8 cellular contexts compared by ENCODE assay signal in genomic region chr12:49336645-49337584, GRCh38. TPM values are rescaled to one million over a fixed set of nuclear protein-coding genes. Genes with fewer than 3 reads are reported as not detected.
DNase-seq lines count a peak whose midpoint lies in the region; ATAC-seq and TF ChIP-seq lines count a peak whose summit lies in the region.

Gene C1QL4 (minus strand): TSS chr12:49337188. CDS start chr12:49336477, 711 bp downstream.

- DNase-seq in A172 (ENCODE audit: low spot score) (peak; percentile 49), RPMI7951 (ENCODE audit: low read depth) (peak; percentile 65), fibroblast of the conjunctiva (ENCODE audit: low read depth) (peak; percentile 41)

- no peaks in the 10 kb centered on the region for H3F3A ChIP-seq in neural cell (ENCODE audit: insufficient read depth, low read length, poor library complexity, severe bottlenecking)

- H3K4me2 ChIP-seq in neural cell (ENCODE audit: low read length): peak within 1 kb of the TSS; percentile 43

- peaks cover 2 to 15% (median 11%) of the 10 kb centered on the region in 3 donors for H3K4me1 Mint-ChIP-seq in IgD-negative memory B cell
- H3K4me1 Mint-ChIP-seq in activated T-helper 17 cell treated with anti-CD3 and anti-CD28 coated beads, Interleukin-2, amount 50 U/mL, for 72 hours: peaks cover 7% of the 10 kb centered on the region
- peaks cover 24% of the 10 kb centered on the region for H3K4me1 Mint-ChIP-seq in stimulated activated naive CD8-positive, alpha-beta T cell treated with anti-CD3 and anti-CD28 coated beads, Interleukin-15, Interleukin-2, amounts not matched to agents 100 ng/mL and 50 ng/mL, for 24 hours (ENCODE audit: low read depth)

- no peaks in the 10 kb centered on the region for H4K20me1 ChIP-seq in neural cell (ENCODE audit: insufficient read depth)

- H3K4me3 Mint-ChIP-seq in IgD-negative memory B cell: peak within 1 kb of the TSS; percentile 22 to 92 (median 67)
- H3K4me3 Mint-ChIP-seq in activated T-helper 17 cell treated with anti-CD3 and anti-CD28 coated beads, Interleukin-2, amount 50 U/mL, for 72 hours: peak within 1 kb of the TSS; percentile 52
- H3K4me3 Mint-ChIP-seq in stimulated activated naive CD8-positive, alpha-beta T cell treated with anti-CD3 and anti-CD28 coated beads, Interleukin-15, Interleukin-2, amounts not matched to agents 100 ng/mL and 50 ng/mL, for 24 hours: peak within 1 kb of the TSS; percentile 44

- H3K36me3 ChIP-seq in neural cell (ENCODE audit: insufficient read depth, low read length): no peaks in the 10 kb centered on the region

- peaks cover 89% of the 10 kb centered on the region for H3K27me3 ChIP-seq in neural cell (ENCODE audit: insufficient read depth, low read depth, low read length)

- TF ChIP-seq EP300 in neural cell (conservative IDR thresholded peaks at IDR 0.05; ENCODE audit: poor library complexity, severe bottlenecking): no peak

- H3K9me3 ChIP-seq in neural cell (ENCODE audit: low read length): no peaks in the 10 kb centered on the region

- H3K27me3 Mint-ChIP-seq in IgD-negative memory B cell: peaks cover 59% of the 10 kb centered on the region
- H3K27me3 Mint-ChIP-seq in activated T-helper 17 cell treated with anti-CD3 and anti-CD28 coated beads, Interleukin-2, amount 50 U/mL, for 72 hours: peaks cover 63% of the 10 kb centered on the region
- H3K27me3 Mint-ChIP-seq in stimulated activated naive CD8-positive, alpha-beta T cell treated with anti-CD3 and anti-CD28 coated beads, Interleukin-15, Interleukin-2, amounts not matched to agents 100 ng/mL and 50 ng/mL, for 24 hours: peaks cover 76% of the 10 kb centered on the region

- peak within 1 kb of the TSS; percentile 25 to 86 (median 84) for H3K27ac Mint-ChIP-seq in IgD-negative memory B cell
- no peak within 1 kb of the TSS for H3K27ac Mint-ChIP-seq in activated T-helper 17 cell treated with anti-CD3 and anti-CD28 coated beads, Interleukin-2, amount 50 U/mL, for 72 hours
- H3K27ac Mint-ChIP-seq in stimulated activated naive CD8-positive, alpha-beta T cell treated with anti-CD3 and anti-CD28 coated beads, Interleukin-15, Interleukin-2, amounts not matched to agents 100 ng/mL and 50 ng/mL, for 24 hours: peak within 1 kb of the TSS; percentile 43

- H3K9me2 ChIP-seq in neural cell (ENCODE audit: insufficient read depth, low read length): no peaks in the 10 kb centered on the region

- peak within 1 kb of the TSS; percentile 14 for H2AFZ ChIP-seq in neural cell (ENCODE audit: low read depth, low read length)

- peak within 1 kb of the TSS; percentile 58 for H3K9ac ChIP-seq in neural cell (ENCODE audit: low read length)

- peak within 1 kb of the TSS; percentile 69 for H3K4me3 ChIP-seq in neural cell (ENCODE audit: low read length)

- peak; percentile 68 for ATAC-seq in GM18511 (IDR thresholded peaks at IDR 0.05; ENCODE audit: unreplicated experiment)
- peak; percentile 79 for ATAC-seq in activated T-helper 17 cell treated with anti-CD3 and anti-CD28 coated beads, Interleukin-2, amount 50 U/mL, for 72 hours (replicated peaks)

- peak within 1 kb of the TSS; percentile 71 for H3K27ac ChIP-seq in neural cell (ENCODE audit: low read length)

- no peaks in the 10 kb centered on the region for H3K9me3 Mint-ChIP-seq in IgD-negative memory B cell
- no peaks in the 10 kb centered on the region for H3K9me3 Mint-ChIP-seq in activated T-helper 17 cell treated with anti-CD3 and anti-CD28 coated beads, Interleukin-2, amount 50 U/mL, for 72 hours
- no peaks in the 10 kb centered on the region for H3K9me3 Mint-ChIP-seq in stimulated activated naive CD8-positive, alpha-beta T cell treated with anti-CD3 and anti-CD28 coated beads, Interleukin-15, Interleukin-2, amounts not matched to agents 100 ng/mL and 50 ng/mL, for 24 hours

- no peaks in the 10 kb centered on the region for H3K79me2 ChIP-seq in neural cell (replicated peaks; ENCODE audit: insufficient read depth, low read length)

- peak; percentile 53 for TF ChIP-seq RAD21 in neural cell (conservative IDR thresholded peaks at IDR 0.05)

- TF ChIP-seq CTCF in neural cell (IDR thresholded peaks at IDR 0.05; ENCODE audit: poor library complexity, severe bottlenecking): peak; percentile 79

- H3K36me3 Mint-ChIP-seq in IgD-negative memory B cell: peaks cover 2% of the 10 kb centered on the region
- H3K36me3 Mint-ChIP-seq in activated T-helper 17 cell treated with anti-CD3 and anti-CD28 coated beads, Interleukin-2, amount 50 U/mL, for 72 hours (ENCODE audit: low read depth): no peaks in the 10 kb centered on the region
- peaks cover under 1% of the 10 kb centered on the region for H3K36me3 Mint-ChIP-seq in stimulated activated naive CD8-positive, alpha-beta T cell treated with anti-CD3 and anti-CD28 coated beads, Interleukin-15, Interleukin-2, amounts not matched to agents 100 ng/mL and 50 ng/mL, for 24 hours (ENCODE audit: low read depth)

TF ChIP-seq in neural cell, 6 proteins besides CTCF, POLR2A, EP300 and RAD21:
- TF ChIP-seq POLR2AphosphoS5 (IDR thresholded peaks at IDR 0.05) (peak; percentile 32), REST (IDR thresholded peaks at IDR 0.05; ENCODE audit: borderline replicate concordance) (no peak), SMC3 (conservative IDR thresholded peaks at IDR 0.05; ENCODE audit: poor library complexity) (peak; percentile 58), TAF1 (IDR thresholded peaks at IDR 0.05; ENCODE audit: low read depth) (no peak), EZH2 (IDR thresholded peaks at IDR 0.05; ENCODE audit: borderline replicate concordance, insufficient read depth, low read length, poor library complexity, severe bottlenecking) (no peak), MXI1 (conservative IDR thresholded peaks at IDR 0.05; ENCODE audit: poor library complexity, severe bottlenecking) (no peak)

RNA-seq across cellular contexts. Expression of gene C1QL4, which starts in this region (rescaled TPM):
- total RNA-seq in A172 (2014; rRNA removed; shearing (Covaris generic)): 2.3 and 4.4 TPM in 2 replicates
- not detected for polyA plus RNA-seq in IgD-negative memory B cell
- 1.7 and 3.3 TPM in 2 replicates for total RNA-seq in RPMI7951 (2014; rRNA removed; shearing (Covaris generic))
- not detected for total RNA-seq in activated T-helper 17 cell treated with anti-CD3 and anti-CD28 coated beads, Interleukin-2, amount 50 U/mL, for 72 hours
- polyA plus RNA-seq in neural cell: 13.7 and 15.4 TPM in 2 replicates
- polyA minus RNA-seq in neural cell: 7.4 and 8.0 TPM in 2 replicates

Comparison
In these comparisons a context has a peak if more than half of its experiments do, and no peak if none do; other contexts are left out.
1. Peak in every context shown above with its lines: DNase-seq, ATAC-seq, H3K4me3 ChIP-seq and H3K27ac ChIP-seq.
2. RNA of gene C1QL4 (polyA plus RNA-seq): 13.7 to 15.4 TPM in neural cell; not detected in IgD-negative memory B cell (single experiment); every median in the first group is over 10 times any median in the second.
3. Peak in ATAC-seq in activated T-helper 17 cell treated with anti-CD3 and anti-CD28 coated beads, Interleukin-2, amount 50 U/mL, for 72 hours; RNA of the gene not detected or under 1 TPM.